In genomic region chr11:36480833-36481232, GRCh38 we compare ENCODE assay signal across 36 cellular contexts.
"Had no signal": no experiment of that assay in that cellular context is flagged by ENCODE, and none has a peak within 500 bp of the region (broad histone marks: within the 10 kb centered on the region; RNA-seq: fewer than 3 reads in every experiment).

No MANE protein-coding gene starts in this region.

- H3K27ac Mint-ChIP-seq: activated B cell treated with CpG ODN at 0.5 μM for 24 hours; activated CD4-positive, alpha-beta memory T cell treated with anti-CD3 and anti-CD28 coated beads for 36 hours; activated CD4-positive, alpha-beta T cell treated with anti-CD3 and anti-CD28 coated beads, Interleukin-2, amount 10 ng/mL, durations not matched to agents 24 days and 14 days; activated CD8-positive, alpha-beta T cell treated with anti-CD3 and anti-CD28 coated beads for 36 hours; activated naive CD4-positive, alpha-beta T cell treated with anti-CD3 and anti-CD28 coated beads for 36 hours; activated naive CD4-positive, alpha-beta T cell treated with anti-CD3 and anti-CD28 coated beads, Interleukin-2, amount 50 U/mL, for 72 hours; activated naive CD8-positive, alpha-beta T cell treated with anti-CD3 and anti-CD28 coated beads for 36 hours; activated T-cell treated with anti-CD3 and anti-CD28 coated beads, Interleukin-2, amount 50 U/mL, for 72 hours; activated T-helper 1 cell treated with anti-CD3 and anti-CD28 coated beads, Interleukin-12 subunit alpha, Interleukin-12 subunit beta, Interleukin-2, Interleukin-4 antibody, amounts not matched to agents 30 ng/mL and 10 ng/mL and 1 ng/mL, durations not matched to agents 14 hours and 24 hours and 36 hours; activated T-helper 17 cell treated with anti-CD3 and anti-CD28 coated beads, Interleukin-2, amount 50 U/mL, for 72 hours; T-helper 1 cell treated with Interleukin-12 subunit alpha and Interleukin-12 subunit beta and Interleukin-4 antibody, amounts not matched to agents 30 μg/mL and 1 μg/mL, for 36 hours; T-helper 2 cell treated with Interferon-gamma antibody and Interleukin-4, amounts not matched to agents 5 μg/mL and 100 μg/mL, for 36 hours had no signal

- H3K4me3 ChIP-seq: adrenal gland, body of pancreas, breast epithelium had no signal

- H3K27me3 Mint-ChIP-seq: activated B cell treated with CpG ODN at 0.5 μM for 24 hours; activated CD4-positive, alpha-beta memory T cell treated with anti-CD3 and anti-CD28 coated beads for 36 hours; activated CD4-positive, alpha-beta T cell treated with anti-CD3 and anti-CD28 coated beads, Interleukin-2, amount 10 ng/mL, durations not matched to agents 24 days and 14 days; activated CD8-positive, alpha-beta T cell treated with anti-CD3 and anti-CD28 coated beads for 36 hours; activated naive CD8-positive, alpha-beta T cell treated with anti-CD3 and anti-CD28 coated beads for 36 hours; activated T-helper 17 cell treated with anti-CD3 and anti-CD28 coated beads, Interleukin-2, amount 50 U/mL, for 72 hours had no signal

- H3K9me3 ChIP-seq: adrenal gland, body of pancreas, breast epithelium had no signal

- H3K4me1 ChIP-seq: body of pancreas, breast epithelium had no signal

- H3K27ac ChIP-seq: adrenal gland, body of pancreas, brain microvascular endothelial cell, breast epithelium, VCaP had no signal

- H3K4me1 Mint-ChIP-seq: activated B cell treated with CpG ODN at 0.5 μM for 24 hours; activated T-helper 17 cell treated with anti-CD3 and anti-CD28 coated beads, Interleukin-2, amount 50 U/mL, for 72 hours had no signal

- H3K27me3 ChIP-seq: adrenal gland, body of pancreas, brain microvascular endothelial cell, breast epithelium had no signal

- H3K4me3 Mint-ChIP-seq: activated B cell treated with CpG ODN at 0.5 μM for 24 hours; activated CD4-positive, alpha-beta memory T cell treated with anti-CD3 and anti-CD28 coated beads for 36 hours; activated CD4-positive, alpha-beta T cell treated with anti-CD3 and anti-CD28 coated beads, Interleukin-2, amount 10 ng/mL, durations not matched to agents 24 days and 14 days; activated CD8-positive, alpha-beta T cell treated with anti-CD3 and anti-CD28 coated beads for 36 hours; activated naive CD4-positive, alpha-beta T cell treated with anti-CD3 and anti-CD28 coated beads for 36 hours; activated naive CD8-positive, alpha-beta T cell treated with anti-CD3 and anti-CD28 coated beads for 36 hours; activated T-cell treated with anti-CD3 and anti-CD28 coated beads, Interleukin-2, amount 50 U/mL, for 4 hours; activated T-cell treated with anti-CD3 and anti-CD28 coated beads, Interleukin-2, amount 50 U/mL, for 72 hours; activated T-helper 1 cell treated with anti-CD3 and anti-CD28 coated beads, Interleukin-12 subunit alpha, Interleukin-12 subunit beta, Interleukin-2, Interleukin-4 antibody, amounts not matched to agents 30 ng/mL and 10 ng/mL and 1 ng/mL, durations not matched to agents 14 hours and 24 hours and 36 hours; activated T-helper 17 cell treated with anti-CD3 and anti-CD28 coated beads, Interleukin-2, amount 50 U/mL, for 72 hours; T-helper 1 cell treated with Interleukin-12 subunit alpha and Interleukin-12 subunit beta and Interleukin-4 antibody, amounts not matched to agents 30 μg/mL and 1 μg/mL, for 36 hours; T-helper 2 cell treated with Interferon-gamma antibody and Interleukin-4, amounts not matched to agents 5 μg/mL and 100 μg/mL, for 36 hours had no signal

- ATAC-seq: activated CD8-positive, alpha-beta T cell treated with anti-CD3 and anti-CD28 coated beads for 36 hours; activated naive CD4-positive, alpha-beta T cell treated with anti-CD3 and anti-CD28 coated beads, Interleukin-2, amount 50 U/mL, for 72 hours; activated T-cell treated with anti-CD3 and anti-CD28 coated beads, Interleukin-2, amount 50 U/mL, for 4 hours; activated T-cell treated with anti-CD3 and anti-CD28 coated beads, Interleukin-2, amount 50 U/mL, for 72 hours; activated T-helper 17 cell treated with anti-CD3 and anti-CD28 coated beads, Interleukin-2, amount 50 U/mL, for 72 hours; body of pancreas had no signal

- H3K9me3 Mint-ChIP-seq: activated B cell treated with CpG ODN at 0.5 μM for 24 hours; activated CD4-positive, alpha-beta memory T cell treated with anti-CD3 and anti-CD28 coated beads for 36 hours; activated CD4-positive, alpha-beta T cell treated with anti-CD3 and anti-CD28 coated beads, Interleukin-2, amount 10 ng/mL, durations not matched to agents 24 days and 14 days; activated naive CD4-positive, alpha-beta T cell treated with anti-CD3 and anti-CD28 coated beads, Interleukin-2, amount 50 U/mL, for 72 hours; activated naive CD8-positive, alpha-beta T cell treated with anti-CD3 and anti-CD28 coated beads for 36 hours; activated T-cell treated with anti-CD3 and anti-CD28 coated beads, Interleukin-2, amount 50 U/mL, for 4 hours; activated T-cell treated with anti-CD3 and anti-CD28 coated beads, Interleukin-2, amount 50 U/mL, for 72 hours; activated T-helper 1 cell treated with anti-CD3 and anti-CD28 coated beads, Interleukin-12 subunit alpha, Interleukin-12 subunit beta, Interleukin-2, Interleukin-4 antibody, amounts not matched to agents 30 ng/mL and 10 ng/mL and 1 ng/mL, durations not matched to agents 14 hours and 24 hours and 36 hours; activated T-helper 17 cell treated with anti-CD3 and anti-CD28 coated beads, Interleukin-2, amount 50 U/mL, for 72 hours; T-helper 1 cell treated with Interleukin-12 subunit alpha and Interleukin-12 subunit beta and Interleukin-4 antibody, amounts not matched to agents 30 μg/mL and 1 μg/mL, for 36 hours; T-helper 2 cell treated with Interferon-gamma antibody and Interleukin-4, amounts not matched to agents 5 μg/mL and 100 μg/mL, for 36 hours had no signal

- H3K36me3 ChIP-seq: breast epithelium had no signal

- DNase-seq: activated B cell treated with CpG ODN at 0.5 μM for 24 hours; activated CD4-positive, alpha-beta memory T cell treated with anti-CD3 and anti-CD28 coated beads for 36 hours; activated CD4-positive, alpha-beta T cell treated with anti-CD3 and anti-CD28 coated beads for 4 hours; activated CD4-positive, alpha-beta T cell treated with anti-CD3 and anti-CD28 coated beads, Interleukin-2, amount 10 ng/mL, durations not matched to agents 24 days and 14 days; activated CD4-positive, alpha-beta T cell treated with anti-CD3 and anti-CD28 coated beads, Interleukin-2, amount 50 U/mL, for 1 hour; activated CD4-positive, alpha-beta T cell treated with anti-CD3 and anti-CD28 coated beads, Interleukin-2, amount 50 U/mL, for 4 hours; activated CD4-positive, CD25-positive, alpha-beta regulatory T cell treated with anti-CD3 and anti-CD28 coated beads, Interleukin-2, amount 50 U/mL, for 72 hours; activated CD8-positive, alpha-beta memory T cell treated with anti-CD3 and anti-CD28 coated beads, Interleukin-2, amount 50 U/mL, for 4 hours; activated CD8-positive, alpha-beta T cell treated with anti-CD3 and anti-CD28 coated beads for 36 hours; activated effector memory CD4-positive, alpha-beta T cell treated with anti-CD3 and anti-CD28 coated beads, Interleukin-2, amount 50 U/mL, for 16 hours; activated gamma-delta T cell treated with Interleukin-2 at 50 U/mL for 16 hours; activated naive CD4-positive, alpha-beta T cell; activated naive CD4-positive, alpha-beta T cell treated with anti-CD3 and anti-CD28 coated beads for 36 hours; activated naive CD4-positive, alpha-beta T cell treated with anti-CD3 and anti-CD28 coated beads, Interleukin-2, amount 50 U/mL, for 16 hours; activated naive CD8-positive, alpha-beta T cell treated with anti-CD3 and anti-CD28 coated beads for 36 hours; activated T-cell treated with anti-CD3 and anti-CD28 coated beads for 4 hours; activated T-cell treated with anti-CD3 and anti-CD28 coated beads, Interleukin-2, amount 50 U/mL, for 1 hour; activated T-cell treated with anti-CD3 and anti-CD28 coated beads, Interleukin-2, amount 50 U/mL, for 4 hours; activated T-cell treated with anti-CD3 and anti-CD28 coated beads, Interleukin-2, amount 50 U/mL, for 72 hours; adrenal gland; amniotic stem cell; aorta; body of pancreas; brain microvascular endothelial cell; central memory CD4-positive, alpha-beta T cell; cerebellar nuclear complex; T-helper 1 cell; T-helper 2 cell; T-helper 9 cell had no signal
